In the genomic region with DNA sequence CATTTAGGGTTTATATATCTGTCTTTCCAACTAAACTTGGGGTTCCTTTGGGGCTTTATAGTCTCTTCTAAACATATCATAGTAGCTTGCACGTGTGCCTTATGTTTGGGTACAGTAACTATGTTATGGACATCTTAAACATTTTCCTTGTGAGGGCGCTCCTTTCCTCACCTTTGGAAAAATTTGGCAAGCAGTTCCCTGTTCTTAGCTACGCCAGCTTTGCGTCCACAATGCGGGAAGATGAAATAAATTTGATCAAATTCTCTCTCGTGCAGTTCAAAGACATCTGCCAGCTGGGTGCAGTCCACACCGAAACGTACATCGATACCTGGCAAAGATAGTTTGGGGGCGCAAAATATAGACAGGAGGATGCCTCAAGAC, we compare ENCODE assay signal across 6 cellular contexts. TPM values are rescaled to one million over a fixed set of nuclear protein-coding genes. Genes with fewer than 3 reads are reported as not detected.
DNase-seq lines count a peak whose midpoint lies in the region; ATAC-seq, FAIRE-seq and TF ChIP-seq lines count a peak whose summit lies in the region.

No MANE protein-coding gene starts in this region.

- peaks cover 8% of the 10 kb centered on the region for H3K4me1 ChIP-seq in keratinocyte (ENCODE audit: control insufficient read depth, extremely low read depth, insufficient read depth, low read length)

- dilution Hi-C loops in keratinocyte (cut with MboI; ENCODE audit: extremely low pct_ligation_motif_present, low sequenced_read_pairs) = no loop called here

- no peaks in the 10 kb centered on the region for H3K27me3 ChIP-seq in keratinocyte (ENCODE audit: control insufficient read depth, extremely low read depth, insufficient read depth, low read length)

- H3K36me3 ChIP-seq in keratinocyte (ENCODE audit: control insufficient read depth in 2 of 2, extremely low read depth in 1 of 2, insufficient read depth in 2 of 2, low read length in 2 of 2) = no peaks in the 10 kb centered on the region

- H3K4me3 ChIP-seq in AG04449 (ENCODE audit: low read depth, low read length) = peak overlapping the region; percentile 94
- H3K4me3 ChIP-seq in keratinocyte (ENCODE audit: control insufficient read depth in 2 of 3, extremely low read depth in 1 of 3, insufficient read depth in 2 of 3, low read depth in 1 of 3, low read length in 3 of 3) = peak overlapping the region; percentile 53 to 96 (median 91)

- H3K4me2 ChIP-seq in keratinocyte (ENCODE audit: control insufficient read depth, extremely low read depth, insufficient read depth, low read depth, low read length) = peak overlapping the region; percentile 95

- TF ChIP-seq CTCF in AG04449 (IDR thresholded peaks at IDR 0.05; ENCODE audit: insufficient read depth, low read length, missing control alignments) (no peak), keratinocyte (optimal IDR thresholded peaks at IDR 0.05 in 1 of 3, IDR thresholded peaks at IDR 0.05 in 1 of 3, conservative IDR thresholded peaks at IDR 0.05 in 1 of 3; ENCODE audit: extremely low read depth in 1 of 3, insufficient read depth in 2 of 3, low read length in 3 of 3) (peak in 1 of 3 experiments; percentile 21)

- no peaks in the 10 kb centered on the region for H3K9me1 ChIP-seq in keratinocyte (ENCODE audit: control insufficient read depth, extremely low read depth, insufficient read depth, low read length)

- CTCF ChIA-PET in AG04449 (lab: Yijun Ruan, JAX) = interaction anchor here (0.7 to 4.2 kb wide), 16 partner anchors 9 to 206 kb away, joined by 3 to 50 read pairs (median 4); no protein-coding TSS in a partner anchor

- H3K9ac ChIP-seq in keratinocyte (ENCODE audit: control insufficient read depth, extremely low read depth, insufficient read depth, low read length) = peak overlapping the region; percentile 98

- FAIRE-seq in keratinocyte (lab: Jason Lieb, UNC) = no peak

- H2AFZ ChIP-seq in keratinocyte (ENCODE audit: control insufficient read depth, low read length) = peak overlapping the region; percentile 99

- H3K79me2 ChIP-seq in keratinocyte (ENCODE audit: control insufficient read depth, insufficient read depth, low read length) = no peaks in the 10 kb centered on the region

- H3K9me3 ChIP-seq in keratinocyte (ENCODE audit: control insufficient read depth, low read depth, low read length) = no peaks in the 10 kb centered on the region

- ATAC-seq in SK-N-SH treated with all-trans-retinoic acid at 6 μM for 48 hours (peak; percentile 24), GM19395 (IDR thresholded peaks at IDR 0.05; ENCODE audit: unreplicated experiment) (no peak)

- DNase-seq in AG04449 (ENCODE audit: low read depth, low spot score) (no peak), H4 (ENCODE audit: low spot score) (peak; percentile 7), keratinocyte (ENCODE audit: low read depth, low spot score) (no peak), NOMO-1 treated with dmso at 0.1 percent for 144 hours (lab: John Stamatoyannopoulos, UW; ENCODE audit: unreplicated experiment) (no peak)

- H3K27ac ChIP-seq in keratinocyte (ENCODE audit: control insufficient read depth, insufficient read depth, low read length) = peak overlapping the region; percentile 100

- POLR2A ChIA-PET in AG04449 (lab: Yijun Ruan, JAX) = no interaction called here

- H4K20me1 ChIP-seq in keratinocyte (ENCODE audit: control insufficient read depth, extremely low read depth, insufficient read depth, low read length) = no peaks in the 10 kb centered on the region

TF ChIP-seq in SK-N-SH treated with all-trans-retinoic acid at 6 μM for 48 hours, 23 proteins besides CTCF, POLR2A, EP300 and RAD21:
- TF ChIP-seq OSR1 (CRISPR knock-in tag; IDR thresholded peaks at IDR 0.05) (no peak), GLIS3 (CRISPR knock-in tag; IDR thresholded peaks at IDR 0.05) (no peak), PPARA (CRISPR knock-in tag; IDR thresholded peaks at IDR 0.05; ENCODE audit: borderline replicate concordance) (no peak), RARB (CRISPR knock-in tag; IDR thresholded peaks at IDR 0.05) (no peak)
- TF ChIP-seq, protein P1, sequence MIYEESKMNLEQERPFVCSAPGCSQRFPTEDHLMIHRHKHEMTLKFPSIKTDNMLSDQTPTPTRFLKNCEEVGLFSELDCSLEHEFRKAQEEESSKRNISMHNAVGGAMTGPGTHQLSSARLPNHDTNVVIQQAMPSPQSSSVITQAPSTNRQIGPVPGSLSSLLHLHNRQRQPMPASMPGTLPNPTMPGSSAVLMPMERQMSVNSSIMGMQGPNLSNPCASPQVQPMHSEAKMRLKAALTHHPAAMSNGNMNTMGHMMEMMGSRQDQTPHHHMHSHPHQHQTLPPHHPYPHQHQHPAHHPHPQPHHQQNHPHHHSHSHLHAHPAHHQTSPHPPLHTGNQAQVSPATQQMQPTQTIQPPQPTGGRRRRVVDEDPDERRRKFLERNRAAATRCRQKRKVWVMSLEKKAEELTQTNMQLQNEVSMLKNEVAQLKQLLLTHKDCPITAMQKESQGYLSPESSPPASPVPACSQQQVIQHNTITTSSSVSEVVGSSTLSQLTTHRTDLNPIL (CRISPR knock-in tag; IDR thresholded peaks at IDR 0.05; ENCODE audit: low read depth) = no peak

RNA-seq across cellular contexts. Expression of a gene that starts 0.6 kb away (rescaled TPM):
- 7.5 and 8.1 TPM in 2 replicates for total RNA-seq in H4 (2014; rRNA removed; shearing (Covaris generic))
- polyA plus RNA-seq in keratinocyte = 2.2 to 3.5 TPM (median 2.9 TPM) in 3 replicates
- polyA plus RNA-seq in keratinocyte (2011; ENCODE audit: low read depth) = 0.46 TPM
- 1.5 and 2.4 TPM in 2 replicates for polyA plus RNA-seq in keratinocyte (2011; cell fraction: cytosol; rRNA removed)
- polyA plus RNA-seq in keratinocyte (2011; cell fraction: nucleus; rRNA removed) = 1.9 and 2.0 TPM in 2 replicates
- 1.8 and 2.4 TPM in 2 replicates for polyA plus RNA-seq in keratinocyte (2012; ENCODE audit: low replicate concordance)
- polyA minus RNA-seq in keratinocyte = 1.4 to 2.2 TPM (median 2.1 TPM) in 3 replicates
- polyA minus RNA-seq in keratinocyte (2011; cell fraction: cytosol; rRNA and poly(A)+ RNA removed) = 1.7 TPM
- 1.4 and 2.5 TPM in 2 replicates for polyA minus RNA-seq in keratinocyte (2011; cell fraction: nucleus; rRNA and poly(A)+ RNA removed)

RNA-seq across cellular contexts. Expression of a gene that starts 1.0 kb away (rescaled TPM):
- 22.7 and 28.2 TPM in 2 replicates for total RNA-seq in H4 (2014; rRNA removed; shearing (Covaris generic))
- polyA plus RNA-seq in keratinocyte = 33.0 to 63.8 TPM (median 58.9 TPM) in 3 replicates
- 10.7 TPM for polyA plus RNA-seq in keratinocyte (2011; ENCODE audit: low read depth)
- polyA plus RNA-seq in keratinocyte (2011; cell fraction: cytosol; rRNA removed) = 47.9 and 77.0 TPM in 2 replicates
- 18.0 and 18.4 TPM in 2 replicates for polyA plus RNA-seq in keratinocyte (2011; cell fraction: nucleus; rRNA removed)
- 32.5 and 39.3 TPM in 2 replicates for polyA plus RNA-seq in keratinocyte (2012; ENCODE audit: low replicate concordance)
- polyA minus RNA-seq in keratinocyte = 22.4 to 29.5 TPM (median 24.0 TPM) in 3 replicates
- polyA minus RNA-seq in keratinocyte (2011; cell fraction: cytosol; rRNA and poly(A)+ RNA removed) = 5.4 TPM
- 3.4 and 9.5 TPM in 2 replicates for polyA minus RNA-seq in keratinocyte (2011; cell fraction: nucleus; rRNA and poly(A)+ RNA removed)

RNA-seq across cellular contexts. Expression of a gene that starts 7.0 kb away (rescaled TPM):
- 34.1 and 45.9 TPM in 2 replicates for total RNA-seq in H4 (2014; rRNA removed; shearing (Covaris generic))
- 23.4 to 34.4 TPM (median 27.2 TPM) in 3 replicates for polyA plus RNA-seq in keratinocyte
- 1.3 TPM for polyA plus RNA-seq in keratinocyte (2011; ENCODE audit: low read depth)
- polyA plus RNA-seq in keratinocyte (2011; cell fraction: cytosol; rRNA removed) = 11.6 and 24.6 TPM in 2 replicates
- 51.7 and 54.4 TPM in 2 replicates for polyA plus RNA-seq in keratinocyte (2011; cell fraction: nucleus; rRNA removed)
- 20.0 and 20.8 TPM in 2 replicates for polyA plus RNA-seq in keratinocyte (2012; ENCODE audit: low replicate concordance)
- polyA minus RNA-seq in keratinocyte = 34.9 to 54.2 TPM (median 46.1 TPM) in 3 replicates
- 23.8 TPM for polyA minus RNA-seq in keratinocyte (2011; cell fraction: cytosol; rRNA and poly(A)+ RNA removed)
- polyA minus RNA-seq in keratinocyte (2011; cell fraction: nucleus; rRNA and poly(A)+ RNA removed) = 36.4 and 70.7 TPM in 2 replicates

RNA-seq across cellular contexts. Expression of a gene that starts 33.2 kb away (rescaled TPM):
- 0.15 TPM in 1 of 2 replicates, not detected in the other for total RNA-seq in H4 (2014; rRNA removed; shearing (Covaris generic))
- polyA plus RNA-seq in keratinocyte = 7.4 to 47.9 TPM (median 11.0 TPM) in 3 replicates
- 264 TPM for polyA plus RNA-seq in keratinocyte (2011; ENCODE audit: low read depth)
- 61.4 and 90.5 TPM in 2 replicates for polyA plus RNA-seq in keratinocyte (2011; cell fraction: cytosol; rRNA removed)
- polyA plus RNA-seq in keratinocyte (2011; cell fraction: nucleus; rRNA removed) = 56.5 and 64.7 TPM in 2 replicates
- 11.6 and 2,032 TPM in 2 replicates for polyA plus RNA-seq in keratinocyte (2012; ENCODE audit: low replicate concordance)
- polyA minus RNA-seq in keratinocyte = 2.3 to 18.6 TPM (median 15.9 TPM) in 3 replicates
- 9.0 TPM for polyA minus RNA-seq in keratinocyte (2011; cell fraction: cytosol; rRNA and poly(A)+ RNA removed)
- 18.0 and 22.3 TPM in 2 replicates for polyA minus RNA-seq in keratinocyte (2011; cell fraction: nucleus; rRNA and poly(A)+ RNA removed)

RNA-seq across cellular contexts. Expression of a gene that starts 34.2 kb away (rescaled TPM):
- not detected in 2 replicates for total RNA-seq in H4 (2014; rRNA removed; shearing (Covaris generic))
- 0.08 to 0.98 TPM (median 0.22 TPM) in 3 replicates for polyA plus RNA-seq in keratinocyte
- not detected for polyA plus RNA-seq in keratinocyte (2011; ENCODE audit: low read depth)
- 0.55 TPM in 1 of 2 replicates, not detected in the other for polyA plus RNA-seq in keratinocyte (2011; cell fraction: cytosol; rRNA removed)
- 0.28 and 0.40 TPM in 2 replicates for polyA plus RNA-seq in keratinocyte (2011; cell fraction: nucleus; rRNA removed)
- polyA plus RNA-seq in keratinocyte (2012; ENCODE audit: low replicate concordance) = 0.48 and 1.2 TPM in 2 replicates
- polyA minus RNA-seq in keratinocyte = 0.63 TPM in 1 of 3 replicates, not detected in the others
- not detected for polyA minus RNA-seq in keratinocyte (2011; cell fraction: cytosol; rRNA and poly(A)+ RNA removed)
- not detected in 2 replicates for polyA minus RNA-seq in keratinocyte (2011; cell fraction: nucleus; rRNA and poly(A)+ RNA removed)
